Comparison of ENCODE assay signal across 9 cellular contexts in genomic region chr1:156383023-156383422, GRCh38. TPM values are rescaled to one million over a fixed set of nuclear protein-coding genes. Genes with fewer than 3 reads are reported as not detected.
DNase-seq lines count a peak whose midpoint lies in the region; ATAC-seq and TF ChIP-seq lines count a peak whose summit lies in the region.
"Had no signal": no experiment of that assay in that cellular context is flagged by ENCODE, and none has a peak within 500 bp of the region (broad histone marks: within the 10 kb centered on the region; RNA-seq: fewer than 3 reads in every experiment).

No MANE protein-coding gene starts in this region.

- no peaks in the 10 kb centered on the region for H3K9me3 ChIP-seq in MM.1S (replicated peaks; ENCODE audit: insufficient read depth, low read length)

- no peaks in the 10 kb centered on the region for H3K9me2 ChIP-seq in MM.1S (replicated peaks; ENCODE audit: insufficient read depth, low read length)

- no peaks in the 10 kb centered on the region for H3K79me2 ChIP-seq in MM.1S (ENCODE audit: low read length)

- H4K20me1 ChIP-seq in MM.1S (ENCODE audit: insufficient read depth, low read length), result no peaks in the 10 kb centered on the region

- no peak overlapping the region for H3K27ac ChIP-seq in MM.1S (ENCODE audit: low read length)

- DNase-seq in SIG-M5 treated with dmso at 0.1 percent for 504 hours (lab: John Stamatoyannopoulos, UW; ENCODE audit: unreplicated experiment) (peak; percentile 81), SIG-M5 (lab: John Stamatoyannopoulos, UW) (no peak), MM.1S (peak; percentile 83), SK-N-DZ (ENCODE audit: low spot score) (peak; percentile 85), head of caudate nucleus (peak; percentile 70 to 94 (median 85)), renal cortical epithelial cell (ENCODE audit: low read depth) (peak; percentile 19)
- peak; percentile 65 for DNase-seq in activated naive CD4-positive, alpha-beta T cell treated with anti-CD3 and anti-CD28 coated beads, Interleukin-2, amount 50 U/mL, for 16 hours

- H3K36me3 ChIP-seq in MM.1S (replicated peaks; ENCODE audit: insufficient read depth, low read length), result no peaks in the 10 kb centered on the region

- peak; percentile 95 for TF ChIP-seq CTCF in MM.1S (IDR thresholded peaks at IDR 0.05; ENCODE audit: low read length)

- H3K4me2 ChIP-seq in MM.1S (ENCODE audit: low read depth, low read length), result no peak overlapping the region

- H2AFZ ChIP-seq in MM.1S (ENCODE audit: low read length), result no peak overlapping the region

- no peaks in the 10 kb centered on the region for H3K4me1 ChIP-seq in MM.1S (ENCODE audit: low read length)

- no peak overlapping the region for H3K9ac ChIP-seq in MM.1S (ENCODE audit: low read length)

- peaks cover 23% of the 10 kb centered on the region for H3K27me3 ChIP-seq in MM.1S (replicated peaks; ENCODE audit: insufficient read depth, low read length)

- H3K4me3 ChIP-seq in MM.1S (ENCODE audit: low read length), result no peak overlapping the region

- ATAC-seq in GM18873 (IDR thresholded peaks at IDR 0.05; ENCODE audit: low FRiP score, unreplicated experiment), result no peak

- intact Hi-C loops in head of caudate nucleus (cut with DNase I), result loop anchor here (10.0 kb wide), 1 partner anchor 222 kb away; the partner anchor contains the start of gene GPATCH4

- no peaks in the 10 kb centered on the region for H3F3A ChIP-seq in MM.1S (ENCODE audit: insufficient read depth, low read length)

RNA-seq across cellular contexts. Expression of gene RHBG, which starts 14.0 kb away (rescaled TPM):
- 5.4 and 8.6 TPM in 2 replicates for polyA plus RNA-seq in SK-N-DZ (2014; cell fraction: cytosol; rRNA removed)
- 22.8 and 30.3 TPM in 2 replicates for polyA plus RNA-seq in SK-N-DZ (2014; cell fraction: nucleus; rRNA removed)
- total RNA-seq in renal cortical epithelial cell, result 0.55 TPM in 1 of 2 replicates, not detected in the other
- total RNA-seq: pulmonary artery endothelial cell had no signal

RNA-seq across cellular contexts. Expression of gene TSACC, which starts 44.7 kb away (rescaled TPM):
- 1.6 and 2.4 TPM in 2 replicates for polyA plus RNA-seq in SK-N-DZ (2014; cell fraction: cytosol; rRNA removed)
- 0.91 TPM in 1 of 2 replicates, not detected in the other for polyA plus RNA-seq in SK-N-DZ (2014; cell fraction: nucleus; rRNA removed)
- not detected in 2 replicates for total RNA-seq in renal cortical epithelial cell
- total RNA-seq: pulmonary artery endothelial cell had no signal

RNA-seq across cellular contexts. Expression of gene CCT3, which starts 44.9 kb away (rescaled TPM):
- polyA plus RNA-seq in SK-N-DZ (2014; cell fraction: cytosol; rRNA removed), result 1,130 and 1,182 TPM in 2 replicates
- 445 and 623 TPM in 2 replicates for polyA plus RNA-seq in SK-N-DZ (2014; cell fraction: nucleus; rRNA removed)
- 499 and 846 TPM in 2 replicates for total RNA-seq in renal cortical epithelial cell
